ENCODE assay signal across 8 cellular contexts in genomic region chr20:25852968-25853717, GRCh38.
DNase-seq lines count a peak whose midpoint lies in the region; ATAC-seq, FAIRE-seq and TF ChIP-seq lines count a peak whose summit lies in the region.
"Not testable (repeated sequence)": the region's sequence is repeated elsewhere in the genome, so short reads cannot be mapped to it uniquely, and the experiment has no call there.

No MANE protein-coding gene starts in this region.

- H4K5ac ChIP-seq in IMR-90 (ENCODE audit: low read depth, low read length), result not testable (repeated sequence)

- H3K9ac ChIP-seq in IMR-90 (ENCODE audit: low read depth, low read length) (0 out of 2 replicates have a peak overlapping the region, but pooled peaks have one; percentile 37), astrocyte (ENCODE audit: low read length) (peak overlapping the region; percentile 67)

- H3K4ac ChIP-seq in IMR-90 (ENCODE audit: low read depth, low read length), result not testable (repeated sequence)

- not testable (repeated sequence) for H3K56ac ChIP-seq in IMR-90 (ENCODE audit: extremely low read depth, insufficient read depth, low read length)

- H2AFZ ChIP-seq in IMR-90 (replicated peaks; ENCODE audit: low read length, poor library complexity) (peak overlapping the region; percentile 88), astrocyte (ENCODE audit: low read depth, low read length) (peak overlapping the region; percentile 95)

- peaks cover 18% of the 10 kb centered on the region for H3K4me1 Mint-ChIP-seq in T-helper 1 cell treated with Interleukin-12 subunit alpha and Interleukin-12 subunit beta and Interleukin-4 antibody, amounts not matched to agents 30 μg/mL and 1 μg/mL, for 36 hours (ENCODE audit: low read depth)
- H3K4me1 Mint-ChIP-seq in astrocyte (ENCODE audit: low read depth, unreplicated experiment), result not testable (repeated sequence)

- TF ChIP-seq RAD21 in IMR-90 (IDR thresholded peaks at IDR 0.05; ENCODE audit: low read length), result not testable (repeated sequence)

- not testable (repeated sequence) for FAIRE-seq in astrocyte (lab: Jason Lieb, UNC)

- not testable (repeated sequence) for H4K8ac ChIP-seq in IMR-90 (ENCODE audit: low read depth in 2 of 2, low read length in 2 of 2)

- H3K4me2 ChIP-seq in IMR-90 (ENCODE audit: low read depth, low read length) (peak overlapping the region; percentile 84; the same call in 1 of the 2 replicates), astrocyte (ENCODE audit: low read length) (peak overlapping the region; percentile 92)

- not testable (repeated sequence) for H3K79me1 ChIP-seq in IMR-90 (ENCODE audit: low read depth in 1 of 2, low read length in 2 of 2)

- not testable (repeated sequence) for H2AK5ac ChIP-seq in IMR-90 (ENCODE audit: low read depth, low read length)

- H4K91ac ChIP-seq in IMR-90 (ENCODE audit: insufficient read depth, low read depth, low read length), result not testable (repeated sequence)

- not testable (repeated sequence) for H3K79me2 ChIP-seq in astrocyte (ENCODE audit: insufficient read depth, low read length)

- not testable (repeated sequence) for H3K4me1 ChIP-seq in A673 (ENCODE audit: insufficient read depth, low read length, poor library complexity, severe bottlenecking); IMR-90 (ENCODE audit: control insufficient read depth, insufficient read depth, low read length); astrocyte (ENCODE audit: insufficient read depth, low read length)

- 69% methylated on average over 5 of the region's 31 CpGs; no CpG with 5 or more reads in 1 of the 2 experiments for WGBS in IMR-90 (ENCODE audit: extremely low coverage in 2 of 2, insufficient read length in 1 of 2), 2 experiments

- H3K27me3 Mint-ChIP-seq in T-helper 1 cell treated with Interleukin-12 subunit alpha and Interleukin-12 subunit beta and Interleukin-4 antibody, amounts not matched to agents 30 μg/mL and 1 μg/mL, for 36 hours (ENCODE audit: low read depth), result peaks cover 18% of the 10 kb centered on the region
- H3K27me3 Mint-ChIP-seq in astrocyte (ENCODE audit: low read depth, unreplicated experiment), result peaks cover 37% of the 10 kb centered on the region

- not testable (repeated sequence) for DNase-seq in A673 (ENCODE audit: low spot score); IMR-90; astrocyte (ENCODE audit: low read depth); fibroblast of pulmonary artery (ENCODE audit: low read depth)
- DNase-seq in mesenteric fat pad (ENCODE audit: low spot score), result peak; percentile 74

- not testable (repeated sequence) for H2BK5ac ChIP-seq in IMR-90 (ENCODE audit: low read depth, low read length, poor library complexity, severe bottlenecking)

- CTCF ChIA-PET in A673 (lab: Charles Lee); IMR-90 (lab: Yijun Ruan, JAX): not testable (repeated sequence)

- H3K9me1 ChIP-seq in IMR-90 (ENCODE audit: insufficient read depth, low read length), result not testable (repeated sequence)

- not testable (repeated sequence) for H3K9me3 ChIP-seq in A673 (ENCODE audit: low read depth, low read length, poor library complexity, severe bottlenecking); IMR-90 (ENCODE audit: control insufficient read depth, insufficient read depth, low read length); astrocyte (ENCODE audit: insufficient read depth, low read depth, low read length)

- H2BK15ac ChIP-seq in IMR-90 (ENCODE audit: low read depth, low read length), result not testable (repeated sequence)

- H3K27ac ChIP-seq in A673 (ENCODE audit: low read depth, low read length, poor library complexity, severe bottlenecking), result peak overlapping the region; percentile 59
- not testable (repeated sequence) for H3K27ac ChIP-seq in IMR-90 (ENCODE audit: insufficient read depth, low read length); astrocyte (ENCODE audit: low read depth, low read length)
- peak overlapping the region in 15 of 21 experiments; percentile 16 to 77 (median 54) for H3K27ac ChIP-seq in skin epidermis

- H3K4me3 ChIP-seq in A673 (ENCODE audit: low read depth, low read length, poor library complexity, severe bottlenecking) (peak overlapping the region; percentile 56), astrocyte (ENCODE audit: insufficient read depth, low read depth, low read length) (peak overlapping the region; percentile 57), fibroblast of pulmonary artery (replicated peaks; ENCODE audit: low read depth, low read length) (peak overlapping the region; percentile 64), skin epidermis (peak overlapping the region; percentile 40 to 67 (median 52))
- not testable (repeated sequence) for H3K4me3 ChIP-seq in IMR-90 (ENCODE audit: insufficient read depth, low read depth, low read length)

- not testable (repeated sequence) for TF ChIP-seq CTCF in A673 (conservative IDR thresholded peaks at IDR 0.05; ENCODE audit: low read depth, low read length); IMR-90 (conservative IDR thresholded peaks at IDR 0.05; ENCODE audit: low read depth, low read length); astrocyte (IDR thresholded peaks at IDR 0.05; ENCODE audit: insufficient read depth, low read depth, low read length); fibroblast of pulmonary artery (IDR thresholded peaks at IDR 0.05; ENCODE audit: low read length, missing control alignments)

- H3K4me3 Mint-ChIP-seq in T-helper 1 cell treated with Interleukin-12 subunit alpha and Interleukin-12 subunit beta and Interleukin-4 antibody, amounts not matched to agents 30 μg/mL and 1 μg/mL, for 36 hours, result peak overlapping the region; percentile 79
- H3K4me3 Mint-ChIP-seq in astrocyte (ENCODE audit: unreplicated experiment), result not testable (repeated sequence)

- not testable (repeated sequence) for H3K27me3 ChIP-seq in A673 (replicated peaks; ENCODE audit: insufficient read depth, low read depth, low read length, poor library complexity); IMR-90 (ENCODE audit: control insufficient read depth, insufficient read depth, low read length)
- H3K27me3 ChIP-seq in astrocyte (ENCODE audit: insufficient read depth, low read length), result peaks cover 11% of the 10 kb centered on the region

- H3K23ac ChIP-seq in IMR-90 (ENCODE audit: low read depth, low read length), result not testable (repeated sequence)

- POLR2A ChIA-PET in A673 (lab: Charles Lee; ENCODE audit: low non-redundant PET); IMR-90 (lab: Charles Lee; ENCODE audit: unreplicated experiment): not testable (repeated sequence)

- not testable (repeated sequence) for BruUV-seq in A673 (replicated peaks; lab: Mats Ljungman, UMichigan); IMR-90 (replicated peaks; lab: Mats Ljungman, UMichigan)

- peak overlapping the region; percentile 55 for H3K27ac Mint-ChIP-seq in T-helper 1 cell treated with Interleukin-12 subunit alpha and Interleukin-12 subunit beta and Interleukin-4 antibody, amounts not matched to agents 30 μg/mL and 1 μg/mL, for 36 hours
- H3K27ac Mint-ChIP-seq in astrocyte (ENCODE audit: unreplicated experiment), result not testable (repeated sequence)

- intact Hi-C loops in A673 (cut with micrococcal nuclease; ENCODE audit: unreplicated experiment); IMR-90 (cut with micrococcal nuclease): not testable (repeated sequence)

- not testable (repeated sequence) for TF ChIP-seq POLR2A in IMR-90 (IDR thresholded peaks at IDR 0.05; ENCODE audit: low read depth, low read length)

- H3K18ac ChIP-seq in IMR-90 (ENCODE audit: low read depth, low read length), result not testable (repeated sequence)

- H2BK20ac ChIP-seq in IMR-90 (ENCODE audit: low read depth, low read length), result not testable (repeated sequence)

- H4K20me1 ChIP-seq in IMR-90 (ENCODE audit: insufficient read depth, low read length); astrocyte (ENCODE audit: insufficient read depth, low read length): not testable (repeated sequence)

- H2BK120ac ChIP-seq in IMR-90 (ENCODE audit: low read depth, low read length), result not testable (repeated sequence)

- not testable (repeated sequence) for H2AK9ac ChIP-seq in IMR-90 (replicated peaks; ENCODE audit: low read depth, low read length, poor library complexity)

- peak; percentile 26 for ATAC-seq in GM18909 (IDR thresholded peaks at IDR 0.05; ENCODE audit: poor library complexity, unreplicated experiment)
- ATAC-seq in IMR-90 (ENCODE audit: low read depth), result not testable (repeated sequence)

- H3K14ac ChIP-seq in IMR-90 (replicated peaks; ENCODE audit: low read depth, low read length), result not testable (repeated sequence)

- not testable (repeated sequence) for H3K9me3 Mint-ChIP-seq in T-helper 1 cell treated with Interleukin-12 subunit alpha and Interleukin-12 subunit beta and Interleukin-4 antibody, amounts not matched to agents 30 μg/mL and 1 μg/mL, for 36 hours; astrocyte (ENCODE audit: unreplicated experiment)

- not testable (repeated sequence) for H3K36me3 Mint-ChIP-seq in T-helper 1 cell treated with Interleukin-12 subunit alpha and Interleukin-12 subunit beta and Interleukin-4 antibody, amounts not matched to agents 30 μg/mL and 1 μg/mL, for 36 hours (ENCODE audit: low read depth); astrocyte (ENCODE audit: low read depth, unreplicated experiment)

- H3K36me3 ChIP-seq in A673 (ENCODE audit: insufficient read depth, low read length, poor library complexity, severe bottlenecking); IMR-90 (ENCODE audit: control insufficient read depth, insufficient read depth, low read length); astrocyte (ENCODE audit: insufficient read depth, low read length): not testable (repeated sequence)

- in situ Hi-C loops in IMR-90 (cut with MboI; ENCODE audit: low sequenced_read_pairs), result loop anchor here (25.0 kb wide), 3 partner anchors 134 to 866 kb away; partner anchors contain the start of gene APMAP

- dilution Hi-C loops in IMR-90 (cut with HindIII; ENCODE audit: low sequenced_read_pairs, unreplicated experiment), result not testable (repeated sequence)
